In the genomic region with DNA sequence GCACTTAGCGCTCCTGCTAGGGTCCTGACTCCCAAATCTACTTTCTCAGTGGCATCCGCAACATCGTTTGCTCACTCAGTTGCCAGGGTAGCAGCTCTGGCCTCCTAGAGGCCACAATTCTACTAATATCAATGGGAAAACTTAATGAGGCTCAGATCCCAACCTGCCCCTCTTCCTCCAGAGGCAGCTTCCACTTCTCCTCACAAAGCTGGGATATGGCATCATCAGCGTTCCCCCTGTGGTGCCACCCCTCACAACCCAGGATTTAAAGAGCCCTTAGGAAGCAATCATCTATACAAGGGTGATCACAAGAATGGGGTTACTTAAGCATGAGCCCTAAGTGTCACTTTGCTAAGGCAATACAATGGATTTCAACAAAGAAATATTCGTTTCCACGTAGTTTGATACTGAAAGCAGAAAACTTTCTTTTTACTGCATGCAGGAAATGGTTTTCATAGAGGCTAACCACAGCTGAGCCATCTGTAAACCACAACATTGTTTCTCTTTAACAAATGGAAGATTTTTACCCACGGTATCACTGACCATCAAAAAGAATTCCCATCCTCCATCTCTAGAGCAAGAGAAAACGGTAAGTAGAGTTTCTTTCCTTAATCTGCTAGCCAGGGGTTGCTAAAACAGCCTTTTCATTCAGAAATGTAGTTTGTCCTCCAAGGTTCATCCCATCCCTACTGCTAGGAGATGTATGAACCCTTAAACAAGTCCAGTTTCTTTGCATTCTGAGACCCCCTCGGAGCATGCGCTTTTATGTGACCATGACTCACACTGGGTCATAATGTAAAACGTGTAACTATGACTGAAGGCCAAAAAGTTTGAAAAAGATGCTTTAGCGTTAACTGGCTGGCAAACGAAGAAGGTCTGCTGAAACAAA, we compare ENCODE assay signal across 8 cellular contexts.
DNase-seq lines count a peak whose midpoint lies in the region; ATAC-seq and TF ChIP-seq lines count a peak whose summit lies in the region.

No MANE protein-coding gene starts in this region.

- H3K27me3 Mint-ChIP-seq in central memory CD8-positive, alpha-beta T cell, result no peaks in the 10 kb centered on the region

- TF ChIP-seq POLR2A in body of pancreas (IDR thresholded peaks at IDR 0.05), result no peak

- 77 to 79% methylated on average over 13 of the region's 13 CpGs for WGBS in body of pancreas, 2 donors

- H3K27me3 ChIP-seq in body of pancreas, result no peaks in the 10 kb centered on the region

- DNase-seq in GM12864 (ENCODE audit: low read depth), result peak; percentile 60
- DNase-seq in Jurkat, Clone E6-1 (ENCODE audit: low read depth, low spot score), result peak; percentile 77
- DNase-seq in central memory CD8-positive, alpha-beta T cell (ENCODE audit: low spot score in 2 of 2), result no peak
- DNase-seq in stimulated activated effector memory CD8-positive, alpha-beta T cell treated with anti-CD3 and anti-CD28 coated beads, Interleukin-12 subunit alpha, Interleukin-12 subunit beta, amount 100 ng/mL, for 72 hours (ENCODE audit: low spot score in 2 of 2), result peak in 1 of 2 donors; percentile 50
- no peak for DNase-seq in body of pancreas
- no peak for DNase-seq in ureter (ENCODE audit: low spot score)
- DNase-seq in T-helper 9 cell, result no peak

- H3K4me3 Mint-ChIP-seq in central memory CD8-positive, alpha-beta T cell, result peak overlapping the region; percentile 66
- peak overlapping the region; percentile 9 for H3K4me3 Mint-ChIP-seq in stimulated activated effector memory CD8-positive, alpha-beta T cell treated with anti-CD3 and anti-CD28 coated beads, Interleukin-12 subunit alpha, Interleukin-12 subunit beta, amount 100 ng/mL, for 72 hours

- no peak overlapping the region for H3K27ac ChIP-seq in body of pancreas

- H3K4me1 ChIP-seq in body of pancreas, result peaks cover 16% of the 10 kb centered on the region

- H3K9me3 ChIP-seq in body of pancreas, result no peaks in the 10 kb centered on the region

- intact Hi-C loops in body of pancreas (cut with DNase I), result no loop called here

- peaks cover 26% of the 10 kb centered on the region for H3K4me1 Mint-ChIP-seq in central memory CD8-positive, alpha-beta T cell
- H3K4me1 Mint-ChIP-seq in stimulated activated effector memory CD8-positive, alpha-beta T cell treated with anti-CD3 and anti-CD28 coated beads, Interleukin-12 subunit alpha, Interleukin-12 subunit beta, amount 100 ng/mL, for 72 hours, result peaks cover 24% of the 10 kb centered on the region

- no peak for TF ChIP-seq CTCF in GM12864 (IDR thresholded peaks at IDR 0.05; ENCODE audit: low read depth, low read length, missing control alignments)
- TF ChIP-seq CTCF in body of pancreas (IDR thresholded peaks at IDR 0.05), result no peak

- no peaks in the 10 kb centered on the region for H3K36me3 Mint-ChIP-seq in central memory CD8-positive, alpha-beta T cell (ENCODE audit: insufficient read depth)
- H3K36me3 Mint-ChIP-seq in stimulated activated effector memory CD8-positive, alpha-beta T cell treated with anti-CD3 and anti-CD28 coated beads, Interleukin-12 subunit alpha, Interleukin-12 subunit beta, amount 100 ng/mL, for 72 hours, result no peaks in the 10 kb centered on the region

- peak; percentile 73 for ATAC-seq in GM21619 (IDR thresholded peaks at IDR 0.05; ENCODE audit: unreplicated experiment)
- peak; percentile 49 for ATAC-seq in central memory CD8-positive, alpha-beta T cell (replicated peaks; ENCODE audit: extremely low read depth, poor library complexity, severe bottlenecking)
- peak; percentile 67 for ATAC-seq in stimulated activated effector memory CD8-positive, alpha-beta T cell treated with anti-CD3 and anti-CD28 coated beads, Interleukin-12 subunit alpha, Interleukin-12 subunit beta, amount 100 ng/mL, for 72 hours
- no peak for ATAC-seq in body of pancreas

- H3K9me3 Mint-ChIP-seq in central memory CD8-positive, alpha-beta T cell, result no peaks in the 10 kb centered on the region
- no peaks in the 10 kb centered on the region for H3K9me3 Mint-ChIP-seq in stimulated activated effector memory CD8-positive, alpha-beta T cell treated with anti-CD3 and anti-CD28 coated beads, Interleukin-12 subunit alpha, Interleukin-12 subunit beta, amount 100 ng/mL, for 72 hours

- no peaks in the 10 kb centered on the region for H3K36me3 ChIP-seq in body of pancreas (replicated peaks in 1 of 2; ENCODE audit: insufficient read depth in 1 of 2, low read depth in 2 of 2)

- no peak overlapping the region for H3K4me3 ChIP-seq in GM12864 (ENCODE audit: low read depth, low read length)
- no peak overlapping the region for H3K4me3 ChIP-seq in Jurkat, Clone E6-1 (ENCODE audit: low read length)
- no peak overlapping the region for H3K4me3 ChIP-seq in body of pancreas

- H3K27ac Mint-ChIP-seq in central memory CD8-positive, alpha-beta T cell (ENCODE audit: low read depth), result no peak overlapping the region
- H3K27ac Mint-ChIP-seq in stimulated activated effector memory CD8-positive, alpha-beta T cell treated with anti-CD3 and anti-CD28 coated beads, Interleukin-12 subunit alpha, Interleukin-12 subunit beta, amount 100 ng/mL, for 72 hours, result no peak overlapping the region

Comparison
In these comparisons a context has a peak if more than half of its experiments do, and no peak if none do; other contexts are left out.
1. DNase-seq: peak in GM12864 (single experiment) and Jurkat, Clone E6-1 (single experiment); none in central memory CD8-positive, alpha-beta T cell (0 of 2), body of pancreas (0 of 4), ureter (single experiment) and T-helper 9 cell (single experiment).